20 cellular contexts compared by ENCODE assay signal in genomic region chr13:44786724-44787123, GRCh38.
"Had no signal": no experiment of that assay in that cellular context is flagged by ENCODE, and none has a peak within 500 bp of the region (broad histone marks: within the 10 kb centered on the region; RNA-seq: fewer than 3 reads in every experiment).

No MANE protein-coding gene starts in this region.

- FAIRE-seq: colon, endothelial cell of umbilical vein, TTC549 had no signal

- H3K36me3 ChIP-seq: neural progenitor cell, tibial artery, WERI-Rb-1 had no signal

- DNase-seq: activated CD4-positive, alpha-beta T cell treated with anti-CD3 and anti-CD28 coated beads, Interleukin-2, amount 10 ng/mL, durations not matched to agents 7 days and 5 days; activated CD4-positive, CD25-positive, alpha-beta regulatory T cell treated with anti-CD3 and anti-CD28 coated beads, Interleukin-2, amount 50 U/mL, for 72 hours; activated CD8-positive, alpha-beta memory T cell treated with anti-CD3 and anti-CD28 coated beads, Interleukin-2, amount 10 ng/mL, durations not matched to agents 7 days and 5 days; activated CD8-positive, alpha-beta T cell treated with anti-CD3 and anti-CD28 coated beads for 36 hours; activated effector memory CD4-positive, alpha-beta T cell treated with anti-CD3 and anti-CD28 coated beads, Interleukin-2, amount 50 U/mL, for 16 hours; activated naive CD4-positive, alpha-beta T cell treated with anti-CD3 and anti-CD28 coated beads, Interleukin-2, amount 50 U/mL, for 16 hours; activated naive CD8-positive, alpha-beta T cell treated with anti-CD3 and anti-CD28 coated beads, Interleukin-2, amount 50 U/mL, for 24 hours; activated T-cell treated with anti-CD3 and anti-CD28 coated beads for 4 hours; effector memory CD4-positive, alpha-beta T cell; foreskin melanocyte; naive thymus-derived CD8-positive, alpha-beta T cell; retina; stimulated activated CD4-positive, alpha-beta T cell treated with anti-CD3 and anti-CD28 coated beads, Interleukin-1b, Interleukin-23, amount 100 ng/mL, for 48 hours; tibial artery; WERI-Rb-1 had no signal

- H3K4me3 ChIP-seq: neural progenitor cell, tibial artery had no signal

- H3K27ac ChIP-seq: neural progenitor cell, tibial artery, WERI-Rb-1 had no signal

- H3K27me3 ChIP-seq: neural progenitor cell, tibial artery had no signal

- H3K9me3 ChIP-seq: tibial artery had no signal

- ATAC-seq: activated CD8-positive, alpha-beta memory T cell treated with anti-CD3 and anti-CD28 coated beads, Interleukin-2, amount 10 ng/mL, durations not matched to agents 7 days and 5 days; activated CD8-positive, alpha-beta T cell treated with anti-CD3 and anti-CD28 coated beads for 36 hours; activated naive CD8-positive, alpha-beta T cell treated with anti-CD3 and anti-CD28 coated beads, Interleukin-2, amount 50 U/mL, for 24 hours; left lobe of liver; naive thymus-derived CD8-positive, alpha-beta T cell had no signal
